Comparison of ENCODE assay signal across 21 cellular contexts in genomic region chr1:235730007-235730406, GRCh38.
DNase-seq lines count a peak whose midpoint lies in the region; ATAC-seq and FAIRE-seq lines count a peak whose summit lies in the region.
"Had no signal": no experiment of that assay in that cellular context is flagged by ENCODE, and none has a peak within 500 bp of the region (broad histone marks: within the 10 kb centered on the region; RNA-seq: fewer than 3 reads in every experiment).

No MANE protein-coding gene starts in this region.

- H3K36me3 ChIP-seq in small intestine (ENCODE audit: control insufficient read depth in 2 of 2, insufficient read depth in 2 of 2, low read length in 2 of 2) = peaks cover 0 to 3% of the 10 kb centered on the region in 2 donors
- H3K36me3 ChIP-seq: HAP-1 had no signal

- DNase-seq in small intestine = no peak
- DNase-seq in HPDE6-E6E7 (ENCODE audit: extremely low spot score) = no peak
- no peak for DNase-seq in amygdala (lab: John Stamatoyannopoulos, UW)
- DNase-seq: Caco-2; CD4-positive, CD25-positive, alpha-beta regulatory T cell; CD8-positive, alpha-beta T cell; DMS153; DND-41; GDM1; HFFc6 had no signal

- WGBS in small intestine, 3 donors = 87 to 97% (median 92%) methylated on average over 1 of the region's 1 CpG

- H3K27me3 ChIP-seq in small intestine (ENCODE audit: control insufficient read depth in 2 of 2, insufficient read depth in 2 of 2, low read length in 2 of 2) = no peaks in the 10 kb centered on the region
- H3K27me3 ChIP-seq: BLaER1 had no signal

- no peaks in the 10 kb centered on the region for H3K9me3 ChIP-seq in small intestine (ENCODE audit: control insufficient read depth, low read depth)
- H3K9me3 ChIP-seq: BLaER1, Caco-2, HAP-1 had no signal

- H3K4me1 ChIP-seq in small intestine (ENCODE audit: control insufficient read depth in 2 of 2, insufficient read depth in 1 of 2, low read depth in 1 of 2, low read length in 1 of 2) = no peaks in the 10 kb centered on the region
- H3K4me1 ChIP-seq: BLaER1, Caco-2, HAP-1 had no signal

- FAIRE-seq in G401.6 (lab: Jason Lieb, UNC) (peak; percentile 41), TTC549 (lab: Jason Lieb, UNC) (peak; percentile 93), colon (lab: Jason Lieb, UNC) (peak; percentile 82), small intestine (lab: Jason Lieb, UNC) (peak; percentile 51)
- FAIRE-seq: GM12878, GM19239, H54 had no signal

- no peak overlapping the region for H3K4me3 ChIP-seq in small intestine (ENCODE audit: low read depth in 1 of 2, low read length in 2 of 2)
- H3K4me3 ChIP-seq: BLaER1, GM12878, GM23338, HAP-1 had no signal

- no peak overlapping the region for H3K27ac ChIP-seq in small intestine (ENCODE audit: low read depth in 1 of 2, low read length in 1 of 2)
- H3K27ac ChIP-seq: BLaER1, C4-2B had no signal

- no peak for ATAC-seq in GM19452 (IDR thresholded peaks at IDR 0.05; ENCODE audit: unreplicated experiment)
- ATAC-seq: CD8-positive, alpha-beta T cell; GM12878; GM23338 had no signal
